ENCODE assay signal across 9 cellular contexts in the genomic region with DNA sequence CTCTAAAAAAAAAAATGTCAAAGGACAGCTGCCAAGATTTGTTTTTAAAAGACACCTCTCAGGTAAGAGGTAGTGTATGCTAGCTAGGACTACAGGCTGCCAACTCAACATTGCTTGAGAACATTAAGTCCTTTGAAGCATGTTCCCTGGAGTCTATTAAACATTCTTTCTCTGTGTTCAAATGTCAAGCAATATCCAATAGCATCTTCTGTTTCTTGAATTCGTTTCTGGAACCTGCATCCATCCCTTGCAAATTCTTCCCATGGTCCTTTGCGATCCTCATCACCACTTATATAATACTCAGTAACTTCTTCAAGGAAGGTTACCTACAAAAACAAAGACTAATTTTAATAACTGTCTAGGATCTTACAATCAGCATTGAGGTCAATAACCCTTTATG. TPM values are rescaled to one million over a fixed set of nuclear protein-coding genes. Genes with fewer than 3 reads are reported as not detected.
DNase-seq lines count a peak whose midpoint lies in the region; TF ChIP-seq lines count a peak whose summit lies in the region.
"Had no signal": no experiment of that assay in that cellular context is flagged by ENCODE, and none has a peak within 500 bp of the region (broad histone marks: within the 10 kb centered on the region; RNA-seq: fewer than 3 reads in every experiment).

No MANE protein-coding gene starts in this region.

- peaks cover 76% of the 10 kb centered on the region for H3K79me2 ChIP-seq in Karpas-422 (ENCODE audit: low read length)

- H3K36me3 Mint-ChIP-seq in CD4-positive, alpha-beta memory T cell: peaks cover 32 to 87% of the 10 kb centered on the region in 2 donors
- no peaks in the 10 kb centered on the region for H3K36me3 Mint-ChIP-seq in neural crest cell (ENCODE audit: low read depth)

- H3K4me3 Mint-ChIP-seq in CD4-positive, alpha-beta memory T cell: peak overlapping the region; percentile 41 to 99 (median 99)
- H3K4me3 Mint-ChIP-seq in neural crest cell: peak overlapping the region; percentile 29

- peaks cover 40% of the 10 kb centered on the region for H3K36me3 ChIP-seq in CD4-positive, alpha-beta memory T cell (ENCODE audit: insufficient read depth, low read length)
- peaks cover 50% of the 10 kb centered on the region for H3K36me3 ChIP-seq in Karpas-422 (ENCODE audit: insufficient read depth, low read length)

- no peak overlapping the region for H3K9ac ChIP-seq in Karpas-422 (ENCODE audit: low read length)

- peak overlapping the region in 1 of 2 donors; percentile 38 for H3K4me3 ChIP-seq in CD4-positive, alpha-beta memory T cell (ENCODE audit: low read length in 2 of 2)
- H3K4me3 ChIP-seq in Karpas-422 (ENCODE audit: low read length): peak overlapping the region; percentile 32

- no peaks in the 10 kb centered on the region for H3K9me3 Mint-ChIP-seq in CD4-positive, alpha-beta memory T cell
- no peaks in the 10 kb centered on the region for H3K9me3 Mint-ChIP-seq in neural crest cell

- CTCF ChIA-PET in CD4-positive, alpha-beta memory T cell (lab: Charles Lee; ENCODE audit: partially characterized antibody): interaction anchor here (0.9 to 1.1 kb wide), 2 partner anchors 8 to 25 kb away, joined by 3 read pairs; no protein-coding TSS in a partner anchor

- H3K4me1 Mint-ChIP-seq in CD4-positive, alpha-beta memory T cell: peaks cover 16 to 36% (median 26%) of the 10 kb centered on the region in 4 donors
- peaks cover 40% of the 10 kb centered on the region for H3K4me1 Mint-ChIP-seq in neural crest cell

- no peaks in the 10 kb centered on the region for H3K9me2 ChIP-seq in Karpas-422 (replicated peaks; ENCODE audit: insufficient read depth, low read length)

- intact Hi-C loops in CD4-positive, alpha-beta memory T cell (cut with micrococcal nuclease): loop anchor here (1.0 to 5.0 kb wide), 2 partner anchors 8 to 44 kb away; no protein-coding TSS in a partner anchor

- H3K4me1 ChIP-seq in CD4-positive, alpha-beta memory T cell (ENCODE audit: insufficient read depth, low read length): peaks cover 40% of the 10 kb centered on the region
- peaks cover 28% of the 10 kb centered on the region for H3K4me1 ChIP-seq in Karpas-422 (ENCODE audit: low read length)

- no peak for DNase-seq in CD4-positive, alpha-beta memory T cell
- DNase-seq in Karpas-422 (no peak), cerebellum (ENCODE audit: low spot score) (peak; percentile 19), neural crest cell (ENCODE audit: low read depth, low spot score) (no peak), Kasumi-1 (lab: John Stamatoyannopoulos, UW) (no peak), UCSD-AML1 (lab: John Stamatoyannopoulos, UW; ENCODE audit: unreplicated experiment) (no peak), anterior cingulate cortex (lab: John Stamatoyannopoulos, UW) (no peak), NCI-H446 treated with DMSO at 0.1 percent for 48 hours (lab: John Stamatoyannopoulos, UW) (no peak)

- peak overlapping the region; percentile 42 for H3K27ac ChIP-seq in CD4-positive, alpha-beta memory T cell (ENCODE audit: low read depth, low read length)
- H3K27ac ChIP-seq in Karpas-422 (ENCODE audit: low read length): no peak overlapping the region
- H3K27ac ChIP-seq: cardiac muscle cell had no signal

- no peak for TF ChIP-seq CTCF in neural crest cell (conservative IDR thresholded peaks at IDR 0.05)

- H3K27me3 ChIP-seq in CD4-positive, alpha-beta memory T cell (ENCODE audit: insufficient read depth, low read length): no peaks in the 10 kb centered on the region
- no peaks in the 10 kb centered on the region for H3K27me3 ChIP-seq in Karpas-422 (ENCODE audit: low read length)
- H3K27me3 ChIP-seq: cardiac muscle cell had no signal

- H3K4me2 ChIP-seq in Karpas-422 (ENCODE audit: low read depth, low read length, poor library complexity, severe bottlenecking): peak overlapping the region; percentile 81

- no peak overlapping the region for H2AFZ ChIP-seq in Karpas-422 (ENCODE audit: low read length)

- POLR2A ChIA-PET in CD4-positive, alpha-beta memory T cell (lab: Charles Lee; ENCODE audit: partially characterized antibody): interaction anchor here (2.0 kb wide), 1 partner anchor 110 kb away, joined by 6 read pairs; a partner anchor contains a TSS

- H3K9me3 ChIP-seq in CD4-positive, alpha-beta memory T cell (ENCODE audit: control insufficient read depth in 1 of 2, low read length in 2 of 2): no peaks in the 10 kb centered on the region
- H3K9me3 ChIP-seq in Karpas-422 (ENCODE audit: low read length): no peaks in the 10 kb centered on the region

- H3K27me3 Mint-ChIP-seq in CD4-positive, alpha-beta memory T cell: no peaks in the 10 kb centered on the region
- no peaks in the 10 kb centered on the region for H3K27me3 Mint-ChIP-seq in neural crest cell (ENCODE audit: low read depth)

- H4K20me1 ChIP-seq in Karpas-422 (ENCODE audit: insufficient read depth, low read depth, low read length): peaks cover 73% of the 10 kb centered on the region

- H3K27ac Mint-ChIP-seq in CD4-positive, alpha-beta memory T cell: peak overlapping the region; percentile 9 to 99 (median 66)
- no peak overlapping the region for H3K27ac Mint-ChIP-seq in neural crest cell (ENCODE audit: unreplicated experiment)

RNA-seq across cellular contexts. Expression of a gene that starts 5.6 kb away (rescaled TPM):
- 10 to 100 TPM; 78.0 to 81.1 TPM for total RNA-seq in CD4-positive, alpha-beta memory T cell
- 10 to 100 TPM; 17.9 to 20.4 TPM for polyA plus RNA-seq in CD4-positive, alpha-beta memory T cell
- 34.7 and 53.5 TPM in 2 replicates for total RNA-seq in Karpas-422 (2014; rRNA removed; shearing (Covaris generic); ENCODE audit: low replicate concordance)
- total RNA-seq in cerebellum (29.7 TPM), neural crest cell (45.8 and 46.6 TPM in 2 replicates)

RNA-seq across cellular contexts. Expression of a gene that starts 46.3 kb away (rescaled TPM):
- under 1 TPM; 0.52 to 0.89 TPM for total RNA-seq in CD4-positive, alpha-beta memory T cell
- under 1 TPM in 1 of 2 donors, not detected in 1; 0.15 TPM for polyA plus RNA-seq in CD4-positive, alpha-beta memory T cell
- 0.30 TPM in 1 of 2 replicates, not detected in the other for total RNA-seq in Karpas-422 (2014; rRNA removed; shearing (Covaris generic); ENCODE audit: low replicate concordance)
- total RNA-seq in cerebellum (13.6 TPM), neural crest cell (4.0 and 4.5 TPM in 2 replicates)
